ENCODE assay signal across 8 cellular contexts in genomic region chr11:66616379-66617147, GRCh38. TPM values are rescaled to one million over a fixed set of nuclear protein-coding genes. Genes with fewer than 3 reads are reported as not detected.
DNase-seq lines count a peak whose midpoint lies in the region; ATAC-seq lines count a peak whose summit lies in the region.

RBM14 (plus strand) TSS chr11:66616630; CDS start chr11:66616721, 91 bp downstream.

- peak within 1 kb of the TSS; percentile 69 to 99 (median 90) for H3K4me3 ChIP-seq in BLaER1 treated with 17β-estradiol and CSF1 and Interleukin-3, amounts not matched to agents 10 nM and 100 nM

- peak within 1 kb of the TSS; percentile 87 to 98 (median 94) for H3K27ac ChIP-seq in BLaER1 treated with 17β-estradiol and CSF1 and Interleukin-3, amounts not matched to agents 10 nM and 100 nM

- H3K9ac ChIP-seq in BLaER1 treated with 17β-estradiol and CSF1 and Interleukin-3, amounts not matched to agents 10 nM and 100 nM, result peak within 1 kb of the TSS; percentile 92 to 98 (median 96)

- peak; percentile 100 for DNase-seq in NCI-H748 (lab: John Stamatoyannopoulos, UW; ENCODE audit: unreplicated experiment)
- peak; percentile 96 for DNase-seq in activated CD4-positive, alpha-beta T cell treated with anti-CD3 and anti-CD28 coated beads, Interleukin-2, amount 50 U/mL, for 1 hour
- peak; percentile 99 for DNase-seq in dedifferentiated amniotic fluid mesenchymal stem cell (ENCODE audit: extremely low spot score)
- peak; percentile 99 for DNase-seq in left lobe of liver (ENCODE audit: low spot score)
- peak; percentile 98 for DNase-seq in stimulated activated CD4-positive, alpha-beta T cell treated with anti-CD3 and anti-CD28 coated beads, Interleukin-2, amount 100 ng/mL, for 4 hours (ENCODE audit: low read depth)

- peaks cover 0 to 44% (median 38%) of the 10 kb centered on the region in 11 experiments; a peak in 20 of 22 replicates for H3K36me3 ChIP-seq in BLaER1 treated with 17β-estradiol and CSF1 and Interleukin-3, amounts not matched to agents 10 nM and 100 nM

- peaks cover 39 to 63% (median 50%) of the 10 kb centered on the region in 10 experiments for H3K4me1 ChIP-seq in BLaER1 treated with 17β-estradiol and CSF1 and Interleukin-3, amounts not matched to agents 10 nM and 100 nM

- no peaks in the 10 kb centered on the region for H3K27me3 ChIP-seq in BLaER1 treated with 17β-estradiol and CSF1 and Interleukin-3, amounts not matched to agents 10 nM and 100 nM

- H3K9me3 ChIP-seq in BLaER1 treated with 17β-estradiol and CSF1 and Interleukin-3, amounts not matched to agents 10 nM and 100 nM (replicated peaks in 1 of 11), result no peaks in the 10 kb centered on the region

- peaks cover 45 to 51% (median 50%) of the 10 kb centered on the region in 11 experiments for H4K20me1 ChIP-seq in BLaER1 treated with 17β-estradiol and CSF1 and Interleukin-3, amounts not matched to agents 10 nM and 100 nM

- peak; percentile 90 for ATAC-seq in GM19351 (IDR thresholded peaks at IDR 0.05; ENCODE audit: unreplicated experiment)
- peak; percentile 94 for ATAC-seq in HG03521 (IDR thresholded peaks at IDR 0.05; ENCODE audit: unreplicated experiment)
- peak; percentile 86 for ATAC-seq in left lobe of liver

- peak within 1 kb of the TSS; percentile 90 to 100 (median 98) for H3K4me2 ChIP-seq in BLaER1 treated with 17β-estradiol and CSF1 and Interleukin-3, amounts not matched to agents 10 nM and 100 nM

RNA-seq across cellular contexts. Expression of gene RBM14, which starts in this region (rescaled TPM):
- 31.5 TPM for total RNA-seq in left lobe of liver

Comparison
In these comparisons a context has a peak if more than half of its experiments do, and no peak if none do; other contexts are left out.
1. Peak in every context shown above with its lines: DNase-seq, ATAC-seq, H3K4me3 ChIP-seq and H3K27ac ChIP-seq.